13 cellular contexts compared by ENCODE assay signal in genomic region chr18:2994190-2994589, GRCh38. TPM values are rescaled to one million over a fixed set of nuclear protein-coding genes. Genes with fewer than 3 reads are reported as not detected.
DNase-seq lines count a peak whose midpoint lies in the region; ATAC-seq lines count a peak whose summit lies in the region.
"Had no signal": no experiment of that assay in that cellular context is flagged by ENCODE, and none has a peak within 500 bp of the region (broad histone marks: within the 10 kb centered on the region; RNA-seq: fewer than 3 reads in every experiment).

No MANE protein-coding gene starts in this region.

- H3K27ac Mint-ChIP-seq in stimulated activated naive CD8-positive, alpha-beta T cell treated with anti-CD3 and anti-CD28 coated beads, Interleukin-15, Interleukin-2, amounts not matched to agents 100 ng/mL and 50 ng/mL, for 24 hours, result peak overlapping the region; percentile 77
- peak overlapping the region; percentile 68 for H3K27ac Mint-ChIP-seq in activated CD8-positive, alpha-beta T cell treated with anti-CD3 and anti-CD28 coated beads, Interleukin-2, amount 10 ng/mL, durations not matched to agents 7 days and 5 days

- peaks cover 84% of the 10 kb centered on the region for H3K4me1 Mint-ChIP-seq in stimulated activated naive CD8-positive, alpha-beta T cell treated with anti-CD3 and anti-CD28 coated beads, Interleukin-15, Interleukin-2, amounts not matched to agents 100 ng/mL and 50 ng/mL, for 24 hours (ENCODE audit: low read depth)
- H3K4me1 Mint-ChIP-seq in activated CD8-positive, alpha-beta T cell treated with anti-CD3 and anti-CD28 coated beads, Interleukin-2, amount 10 ng/mL, durations not matched to agents 7 days and 5 days (ENCODE audit: low read depth), result peaks cover 74% of the 10 kb centered on the region

- H3K36me3 Mint-ChIP-seq in stimulated activated naive CD8-positive, alpha-beta T cell treated with anti-CD3 and anti-CD28 coated beads, Interleukin-15, Interleukin-2, amounts not matched to agents 100 ng/mL and 50 ng/mL, for 24 hours (ENCODE audit: low read depth), result peaks cover 16% of the 10 kb centered on the region
- peaks cover 34% of the 10 kb centered on the region for H3K36me3 Mint-ChIP-seq in activated CD8-positive, alpha-beta T cell treated with anti-CD3 and anti-CD28 coated beads, Interleukin-2, amount 10 ng/mL, durations not matched to agents 7 days and 5 days (ENCODE audit: low read depth)

- H3K27me3 Mint-ChIP-seq in stimulated activated naive CD8-positive, alpha-beta T cell treated with anti-CD3 and anti-CD28 coated beads, Interleukin-15, Interleukin-2, amounts not matched to agents 100 ng/mL and 50 ng/mL, for 24 hours, result no peaks in the 10 kb centered on the region
- no peaks in the 10 kb centered on the region for H3K27me3 Mint-ChIP-seq in activated CD8-positive, alpha-beta T cell treated with anti-CD3 and anti-CD28 coated beads, Interleukin-2, amount 10 ng/mL, durations not matched to agents 7 days and 5 days (ENCODE audit: low read depth)

- no peaks in the 10 kb centered on the region for H3K9me3 Mint-ChIP-seq in stimulated activated naive CD8-positive, alpha-beta T cell treated with anti-CD3 and anti-CD28 coated beads, Interleukin-15, Interleukin-2, amounts not matched to agents 100 ng/mL and 50 ng/mL, for 24 hours
- H3K9me3 Mint-ChIP-seq in activated CD8-positive, alpha-beta T cell treated with anti-CD3 and anti-CD28 coated beads, Interleukin-2, amount 10 ng/mL, durations not matched to agents 7 days and 5 days (ENCODE audit: insufficient read depth), result peaks cover 14% of the 10 kb centered on the region

- H3K4me3 Mint-ChIP-seq in stimulated activated naive CD8-positive, alpha-beta T cell treated with anti-CD3 and anti-CD28 coated beads, Interleukin-15, Interleukin-2, amounts not matched to agents 100 ng/mL and 50 ng/mL, for 24 hours, result no peak overlapping the region
- no peak overlapping the region for H3K4me3 Mint-ChIP-seq in activated CD8-positive, alpha-beta T cell treated with anti-CD3 and anti-CD28 coated beads, Interleukin-2, amount 10 ng/mL, durations not matched to agents 7 days and 5 days

- CTCF ChIA-PET in activated CD8-positive, alpha-beta T cell treated with anti-CD3 and anti-CD28 coated beads, Interleukin-2, amount 10 ng/mL, durations not matched to agents 7 days and 5 days (lab: Charles Lee), result interaction anchor here (0.7 to 8.1 kb wide), 57 partner anchors 10 to 258 kb away, joined by 3 to 311 read pairs (median 6); partner anchors contain the start of genes LPIN2 and MYL12A

- POLR2A ChIA-PET in activated CD8-positive, alpha-beta T cell treated with anti-CD3 and anti-CD28 coated beads, Interleukin-2, amount 10 ng/mL, durations not matched to agents 7 days and 5 days (lab: Charles Lee), result interaction anchor here (0.8 to 3.1 kb wide), 14 partner anchors 9 to 253 kb away, joined by 3 to 36 read pairs (median 4); partner anchors contain the start of gene MYL12A

- ATAC-seq in stimulated activated naive CD8-positive, alpha-beta T cell treated with anti-CD3 and anti-CD28 coated beads, Interleukin-15, Interleukin-2, amounts not matched to agents 100 U/mL and 50 U/mL, for 24 hours, result no peak
- peak; percentile 7 for ATAC-seq in activated CD8-positive, alpha-beta T cell treated with anti-CD3 and anti-CD28 coated beads, Interleukin-2, amount 10 ng/mL, durations not matched to agents 7 days and 5 days
- ATAC-seq in left lobe of liver, result peak; percentile 60
- ATAC-seq in HG03378 (IDR thresholded peaks at IDR 0.05; ENCODE audit: unreplicated experiment), result no peak

- no peak for DNase-seq in stimulated activated naive CD8-positive, alpha-beta T cell treated with anti-CD3 and anti-CD28 coated beads, Interleukin-15, Interleukin-2, amounts not matched to agents 100 U/mL and 50 U/mL, for 24 hours
- DNase-seq in activated CD8-positive, alpha-beta T cell treated with anti-CD3 and anti-CD28 coated beads, Interleukin-2, amount 10 ng/mL, durations not matched to agents 7 days and 5 days, result no peak
- DNase-seq in left lobe of liver (ENCODE audit: low spot score) (no peak), cerebellar cortex (ENCODE audit: low spot score) (no peak)
- DNase-seq in stimulated activated CD4-positive, alpha-beta T cell treated with anti-CD3 and anti-CD28 coated beads, Interleukin-4, amount 100 ng/mL, for 4 hours, result no peak
- DNase-seq: EL, KG1, MV-4-11, NCI-H187 treated with DMSO at 0.1 percent for 48 hours, NCI-H446, retina had no signal

RNA-seq across cellular contexts. Expression of gene LPIN2, which starts 18.8 kb away (rescaled TPM):
- 10 to 100 TPM; 77.5 TPM for total RNA-seq in activated CD8-positive, alpha-beta T cell treated with anti-CD3 and anti-CD28 coated beads, Interleukin-2, amount 10 ng/mL, durations not matched to agents 7 days and 5 days
- total RNA-seq in left lobe of liver, result 58.9 TPM

Comparison
In these comparisons a context has a peak if more than half of its experiments do, and no peak if none do; other contexts are left out.
1. ATAC-seq: peak in activated CD8-positive, alpha-beta T cell treated with anti-CD3 and anti-CD28 coated beads, Interleukin-2, amount 10 ng/mL, durations not matched to agents 7 days and 5 days (single experiment) and left lobe of liver (single experiment); none in stimulated activated naive CD8-positive, alpha-beta T cell treated with anti-CD3 and anti-CD28 coated beads, Interleukin-15, Interleukin-2, amounts not matched to agents 100 U/mL and 50 U/mL, for 24 hours (single experiment) and HG03378 (single experiment).